In genomic region chr12:121799842-121800693, GRCh38 we compare ENCODE assay signal across 8 cellular contexts. TPM values are rescaled to one million over a fixed set of nuclear protein-coding genes. Genes with fewer than 3 reads are reported as not detected.
DNase-seq lines count a peak whose midpoint lies in the region; ATAC-seq and TF ChIP-seq lines count a peak whose summit lies in the region.

No MANE protein-coding gene starts in this region.

- no peaks in the 10 kb centered on the region for H3K9me2 ChIP-seq in SU-DHL-6 (replicated peaks; ENCODE audit: insufficient read depth, low read length)

- H3K79me2 ChIP-seq in SU-DHL-6 (ENCODE audit: insufficient read depth, low read length): peaks cover 25% of the 10 kb centered on the region
- peaks cover 44% of the 10 kb centered on the region for H3K79me2 ChIP-seq in trophoblast cell (ENCODE audit: control insufficient read depth, insufficient read depth, low read length, poor library complexity)

- peak overlapping the region; percentile 99 for H3K18ac ChIP-seq in trophoblast cell (ENCODE audit: low read length)

- peak overlapping the region; percentile 77 for H3K9ac ChIP-seq in SU-DHL-6 (ENCODE audit: low read length)
- peak overlapping the region; percentile 99 for H3K9ac ChIP-seq in trophoblast cell (ENCODE audit: low read length)

- H3F3A ChIP-seq in SU-DHL-6 (ENCODE audit: insufficient read depth): peaks cover 30% of the 10 kb centered on the region

- peak overlapping the region; percentile 100 for H3K4ac ChIP-seq in trophoblast cell (ENCODE audit: low read depth, low read length)

- H2BK12ac ChIP-seq in trophoblast cell (ENCODE audit: low read length): peak overlapping the region; percentile 91

- peak overlapping the region; percentile 100 for H2BK5ac ChIP-seq in trophoblast cell (ENCODE audit: low read depth, low read length, poor library complexity)

- H3K4me3 ChIP-seq in SU-DHL-6 (ENCODE audit: insufficient read depth, low read length, poor library complexity, severe bottlenecking): peak overlapping the region; percentile 58
- peak overlapping the region; percentile 37 to 87 (median 74) for H3K4me3 ChIP-seq in heart right ventricle
- H3K4me3 ChIP-seq in trophoblast cell (ENCODE audit: low read depth, low read length): peak overlapping the region; percentile 74
- peak overlapping the region; percentile 78 to 86 for H3K4me3 ChIP-seq in aorta (ENCODE audit: low read length in 2 of 2)

- H3K4me2 ChIP-seq in SU-DHL-6 (ENCODE audit: low read depth, low read length, poor library complexity, severe bottlenecking): peak overlapping the region; percentile 97
- H3K4me2 ChIP-seq in trophoblast cell (ENCODE audit: low read length): peak overlapping the region; percentile 78

- peak overlapping the region; percentile 100 for H3K14ac ChIP-seq in trophoblast cell (ENCODE audit: low read length)

- H3K4me1 ChIP-seq in heart right ventricle (peaks cover 34 to 59% (median 47%) of the 10 kb centered on the region in 9 donors), trophoblast cell (ENCODE audit: control insufficient read depth in 1 of 2, insufficient read depth in 2 of 2, low read length in 2 of 2) (peaks cover 18 to 33% of the 10 kb centered on the region in 2 experiments), aorta (ENCODE audit: control insufficient read depth in 1 of 2, insufficient read depth in 2 of 2, low read length in 2 of 2) (no peaks in the 10 kb centered on the region)

- H3K36me3 ChIP-seq in SU-DHL-6 (ENCODE audit: low read length) (no peaks in the 10 kb centered on the region), heart right ventricle (peaks cover 0 to 34% (median 7%) of the 10 kb centered on the region in 9 donors), trophoblast cell (ENCODE audit: control insufficient read depth in 1 of 2, insufficient read depth in 2 of 2, low read length in 2 of 2) (peaks cover 18 to 29% of the 10 kb centered on the region in 2 experiments), aorta (ENCODE audit: control insufficient read depth in 1 of 2, insufficient read depth in 2 of 2, low read length in 1 of 2) (no peaks in the 10 kb centered on the region)

- peak overlapping the region; percentile 96 for H2BK120ac ChIP-seq in trophoblast cell (ENCODE audit: insufficient read depth, low read length, poor library complexity)

- peak overlapping the region; percentile 100 for H2AK5ac ChIP-seq in trophoblast cell (ENCODE audit: low read length)

- in situ Hi-C loops in GM13977 (cut with MboI; ENCODE audit: low pct_unique_long_range_greater_than_20kb, low sequenced_read_pairs, unreplicated experiment): no loop called here

- H2AFZ ChIP-seq in SU-DHL-6 (ENCODE audit: low read depth, low read length, severe bottlenecking) (peak overlapping the region; percentile 23), trophoblast cell (ENCODE audit: insufficient read depth, low read length, poor library complexity) (peak overlapping the region; percentile 84)

- ATAC-seq in heart right ventricle: peak; percentile 32 to 67 (median 48)
- peak; percentile 64 for ATAC-seq in aorta (ENCODE audit: low FRiP score)

- H3K27me3 ChIP-seq in SU-DHL-6 (ENCODE audit: low read length) (no peaks in the 10 kb centered on the region), heart right ventricle (no peaks in the 10 kb centered on the region), trophoblast cell (ENCODE audit: insufficient read depth, low read length) (no peaks in the 10 kb centered on the region), aorta (ENCODE audit: control insufficient read depth in 1 of 2, insufficient read depth in 2 of 2, low read length in 1 of 2) (no peaks in the 10 kb centered on the region)

- no peak overlapping the region for H3K23ac ChIP-seq in trophoblast cell (ENCODE audit: low read length)

- H3K27ac ChIP-seq in SU-DHL-6 (ENCODE audit: low read depth, low read length): peak overlapping the region; percentile 97
- H3K27ac ChIP-seq in heart right ventricle: peak overlapping the region; percentile 98 to 100 (median 100)
- H3K27ac ChIP-seq in trophoblast cell (ENCODE audit: low read depth, low read length): peak overlapping the region; percentile 100
- peak overlapping the region; percentile 93 to 94 for H3K27ac ChIP-seq in aorta (ENCODE audit: low read depth in 1 of 2, low read length in 2 of 2)

- H4K91ac ChIP-seq in trophoblast cell (ENCODE audit: low read depth, low read length): peak overlapping the region; percentile 100

- WGBS in heart right ventricle, 2 donors: 0% methylated on average over 56 to 83 of the region's 84 CpGs
- no CpG with 5 or more reads among the region's 84 CpGs for WGBS in trophoblast cell (ENCODE audit: extremely low coverage, insufficient coverage, insufficient read length)
- WGBS in aorta, 2 donors: 0 to 1% methylated on average over 39 to 84 of the region's 84 CpGs

- no peaks in the 10 kb centered on the region for H3K9me3 ChIP-seq in SU-DHL-6 (ENCODE audit: insufficient read depth, low read length)
- no peaks in the 10 kb centered on the region for H3K9me3 ChIP-seq in heart right ventricle
- no peaks in the 10 kb centered on the region for H3K9me3 ChIP-seq in trophoblast cell (ENCODE audit: insufficient read depth, low read depth, low read length)
- H3K9me3 ChIP-seq in aorta (ENCODE audit: control insufficient read depth, low read length): no peaks in the 10 kb centered on the region

- no peaks in the 10 kb centered on the region for H4K20me1 ChIP-seq in SU-DHL-6 (ENCODE audit: low read depth, low read length)

- peak; percentile 97 for DNase-seq in 8988T
- DNase-seq in GM13977 (ENCODE audit: low spot score): peak; percentile 91
- peak; percentile 52 to 72 for DNase-seq in Kasumi-1 (lab: John Stamatoyannopoulos, UW)
- peak; percentile 76 for DNase-seq in amniotic stem cell (lab: John Stamatoyannopoulos, UW)
- peak; percentile 91 to 92 for DNase-seq in heart right ventricle
- DNase-seq in trophoblast cell: peak; percentile 81 to 86
- peak; percentile 93 to 96 for DNase-seq in aorta

- peak overlapping the region; percentile 96 for H4K12ac ChIP-seq in trophoblast cell (ENCODE audit: low read depth, low read length)

- intact Hi-C loops in heart right ventricle (cut with DNase I): loop anchor here in 1 of 10 donors (5.0 kb wide), 1 partner anchor 87 kb away; the partner anchor contains the start of gene PSMD9
- intact Hi-C loops in aorta (cut with DNase I): no loop called here

- peak overlapping the region; percentile 99 for H4K8ac ChIP-seq in trophoblast cell (ENCODE audit: low read depth, low read length)

- H3K79me1 ChIP-seq in trophoblast cell (ENCODE audit: low read length): peaks cover 49% of the 10 kb centered on the region

- TF ChIP-seq CTCF in GM13977 (IDR thresholded peaks at IDR 0.05; ENCODE audit: extremely low read depth, insufficient read depth, missing control alignments): no peak
- TF ChIP-seq CTCF in SU-DHL-6 (IDR thresholded peaks at IDR 0.05; ENCODE audit: insufficient read depth, low read length, poor library complexity, severe bottlenecking): no peak
- no peak for TF ChIP-seq CTCF in heart right ventricle (IDR thresholded peaks at IDR 0.05)

RNA-seq across cellular contexts. Expression of gene SETD1B, which starts 3.7 kb away (rescaled TPM):
- 10 to 100 TPM; 10.3 to 14.8 (median 11.2) TPM for total RNA-seq in heart right ventricle
- polyA plus RNA-seq in heart right ventricle: 10 to 100 TPM in 1 of 2 donors, 1 to 10 TPM in 1; 2.8 to 11.9 TPM
- polyA plus RNA-seq in trophoblast cell (2013): 19.3 and 19.5 TPM in 2 replicates
- total RNA-seq in aorta: 10 to 100 TPM; 30.9 to 31.9 TPM
- polyA plus RNA-seq in aorta: 10 to 100 TPM in 1 of 2 donors, 1 to 10 TPM in 1; 4.4 to 33.4 TPM

RNA-seq across cellular contexts. Expression of gene RHOF, which starts 6.6 kb away (rescaled TPM):
- total RNA-seq in heart right ventricle (10 to 100 TPM; 19.8 to 45.6 (median 27.2) TPM), aorta (10 to 100 TPM in 1 of 2 donors, 1 to 10 TPM in 1; 5.6 to 18.0 TPM)
- polyA plus RNA-seq in heart right ventricle (10 to 100 TPM; 16.5 to 16.6 TPM), aorta (10 to 100 TPM in 1 of 2 donors, 1 to 10 TPM in 1; 5.2 to 12.5 TPM)
- 10.9 and 11.1 TPM in 2 replicates for polyA plus RNA-seq in trophoblast cell (2013)

RNA-seq across cellular contexts. Expression of gene HPD, which starts 58.6 kb away (rescaled TPM):
- total RNA-seq in heart right ventricle: 1 to 10 TPM in 6 of 10 donors, under 1 TPM in 4; 0.24 to 3.4 (median 1.2) TPM
- polyA plus RNA-seq in heart right ventricle: 1 to 10 TPM; 1.0 to 1.3 TPM
- 2.5 TPM in 2 replicates for polyA plus RNA-seq in trophoblast cell (2013)
- total RNA-seq in aorta: 1 to 10 TPM; 3.1 to 5.2 TPM
- polyA plus RNA-seq in aorta: 10 to 100 TPM in 1 of 2 donors, 1 to 10 TPM in 1; 6.6 to 14.4 TPM

Comparison
In these comparisons a context has a peak if more than half of its experiments do, and no peak if none do; other contexts are left out.
1. Peak in every context shown above with its lines: DNase-seq, ATAC-seq, H3K4me3 ChIP-seq and H3K27ac ChIP-seq.